ENCODE assay signal across 10 cellular contexts in the genomic region with DNA sequence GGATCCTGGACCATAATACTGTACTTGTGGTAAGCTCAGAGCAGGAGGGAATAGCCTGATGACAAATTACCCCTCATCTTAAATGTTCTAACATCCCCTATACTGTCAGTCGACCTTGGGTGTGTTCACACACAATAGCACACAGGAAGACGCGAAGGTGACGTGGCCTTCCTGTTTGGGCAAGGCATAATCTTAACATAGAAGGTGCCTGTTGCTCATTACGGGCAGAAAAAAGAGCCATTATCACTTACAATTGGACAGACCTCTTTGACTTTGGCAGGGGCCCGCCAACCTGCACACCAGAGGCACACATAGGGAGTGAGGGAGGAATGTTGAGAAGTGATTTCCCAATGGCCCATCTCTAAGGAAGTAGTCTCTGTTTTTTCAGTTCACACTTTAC.
DNase-seq lines count a peak whose midpoint lies in the region; ATAC-seq and TF ChIP-seq lines count a peak whose summit lies in the region.
"Had no signal": no experiment of that assay in that cellular context is flagged by ENCODE, and none has a peak within 500 bp of the region (broad histone marks: within the 10 kb centered on the region; RNA-seq: fewer than 3 reads in every experiment).

No MANE protein-coding gene starts in this region.

- intact Hi-C loops in activated T-helper 1 cell treated with anti-CD3 and anti-CD28 coated beads, Interleukin-12 subunit alpha, Interleukin-12 subunit beta, Interleukin-2, Interleukin-4 antibody, amounts not matched to agents 30 ng/mL and 10 ng/mL and 1 ng/mL, durations not matched to agents 14 hours and 24 hours and 36 hours (cut with micrococcal nuclease): no loop called here

- H3K36me3 Mint-ChIP-seq in activated T-helper 1 cell treated with anti-CD3 and anti-CD28 coated beads, Interleukin-12 subunit alpha, Interleukin-12 subunit beta, Interleukin-2, Interleukin-4 antibody, amounts not matched to agents 30 ng/mL and 10 ng/mL and 1 ng/mL, durations not matched to agents 14 hours and 24 hours and 36 hours (ENCODE audit: low read depth): peaks cover 8% of the 10 kb centered on the region
- H3K36me3 Mint-ChIP-seq in immature natural killer cell: peaks cover 9 to 16% (median 12%) of the 10 kb centered on the region in 3 donors

- ATAC-seq in GM19328 (IDR thresholded peaks at IDR 0.05; ENCODE audit: unreplicated experiment): no peak

- peak overlapping the region; percentile 33 for H3K27ac Mint-ChIP-seq in activated T-helper 1 cell treated with anti-CD3 and anti-CD28 coated beads, Interleukin-12 subunit alpha, Interleukin-12 subunit beta, Interleukin-2, Interleukin-4 antibody, amounts not matched to agents 30 ng/mL and 10 ng/mL and 1 ng/mL, durations not matched to agents 14 hours and 24 hours and 36 hours
- H3K27ac Mint-ChIP-seq in immature natural killer cell: peak overlapping the region; percentile 98 to 100 (median 99)

- peaks cover 4% of the 10 kb centered on the region for H3K9me3 Mint-ChIP-seq in activated T-helper 1 cell treated with anti-CD3 and anti-CD28 coated beads, Interleukin-12 subunit alpha, Interleukin-12 subunit beta, Interleukin-2, Interleukin-4 antibody, amounts not matched to agents 30 ng/mL and 10 ng/mL and 1 ng/mL, durations not matched to agents 14 hours and 24 hours and 36 hours
- peaks cover 0 to 5% (median 1%) of the 10 kb centered on the region in 6 donors for H3K9me3 Mint-ChIP-seq in immature natural killer cell

- TF ChIP-seq CTCF in GM13977 (IDR thresholded peaks at IDR 0.05; ENCODE audit: extremely low read depth, insufficient read depth, missing control alignments): no peak

- peaks cover 3% of the 10 kb centered on the region for H3K27me3 Mint-ChIP-seq in activated T-helper 1 cell treated with anti-CD3 and anti-CD28 coated beads, Interleukin-12 subunit alpha, Interleukin-12 subunit beta, Interleukin-2, Interleukin-4 antibody, amounts not matched to agents 30 ng/mL and 10 ng/mL and 1 ng/mL, durations not matched to agents 14 hours and 24 hours and 36 hours (ENCODE audit: insufficient read depth)
- peaks cover 0 to 7% (median 6%) of the 10 kb centered on the region in 3 donors for H3K27me3 Mint-ChIP-seq in immature natural killer cell (ENCODE audit: low read depth in 3 of 3)

- peaks cover 21% of the 10 kb centered on the region for H3K4me1 Mint-ChIP-seq in activated T-helper 1 cell treated with anti-CD3 and anti-CD28 coated beads, Interleukin-12 subunit alpha, Interleukin-12 subunit beta, Interleukin-2, Interleukin-4 antibody, amounts not matched to agents 30 ng/mL and 10 ng/mL and 1 ng/mL, durations not matched to agents 14 hours and 24 hours and 36 hours (ENCODE audit: low read depth)
- peaks cover 82 to 93% of the 10 kb centered on the region in 2 donors for H3K4me1 Mint-ChIP-seq in immature natural killer cell

- no peak overlapping the region for H3K4me3 Mint-ChIP-seq in activated T-helper 1 cell treated with anti-CD3 and anti-CD28 coated beads, Interleukin-12 subunit alpha, Interleukin-12 subunit beta, Interleukin-2, Interleukin-4 antibody, amounts not matched to agents 30 ng/mL and 10 ng/mL and 1 ng/mL, durations not matched to agents 14 hours and 24 hours and 36 hours
- peak overlapping the region; percentile 64 to 81 (median 80) for H3K4me3 Mint-ChIP-seq in immature natural killer cell

- DNase-seq in T-helper 22 cell (ENCODE audit: low read depth) (peak; percentile 63), immature natural killer cell (peak; percentile 85 to 88 (median 88)), NCI-H748 treated with DMSO at 0.1 percent for 48 hours (lab: John Stamatoyannopoulos, UW) (no peak), Kasumi-1 (lab: John Stamatoyannopoulos, UW) (no peak), GM13977 (ENCODE audit: low spot score) (no peak)
- DNase-seq in activated T-helper 1 cell treated with anti-CD3 and anti-CD28 coated beads, Interleukin-12 subunit alpha, Interleukin-12 subunit beta, Interleukin-2, Interleukin-4 antibody, amounts not matched to agents 30 ng/mL and 10 ng/mL and 1 ng/mL, durations not matched to agents 14 hours and 24 hours and 36 hours (ENCODE audit: low spot score): peak; percentile 47
- DNase-seq in stimulated activated CD4-positive, alpha-beta T cell treated with anti-CD3 and anti-CD28 coated beads, TNF-alpha, amount 100 ng/mL, for 48 hours (ENCODE audit: low read depth in 3 of 3): peak in 2 of 3 donors; percentile 30
- DNase-seq: COR-L47, NCI-H1048 had no signal

- in situ Hi-C loops in GM13977 (cut with MboI; ENCODE audit: low pct_unique_long_range_greater_than_20kb, low sequenced_read_pairs, unreplicated experiment): no loop called here

Comparison
In these comparisons a context has a peak if more than half of its experiments do, and no peak if none do; other contexts are left out.
1. DNase-seq: peak in T-helper 22 cell (single experiment), activated T-helper 1 cell treated with anti-CD3 and anti-CD28 coated beads, Interleukin-12 subunit alpha, Interleukin-12 subunit beta, Interleukin-2, Interleukin-4 antibody, amounts not matched to agents 30 ng/mL and 10 ng/mL and 1 ng/mL, durations not matched to agents 14 hours and 24 hours and 36 hours (single experiment), immature natural killer cell (3 of 3) and stimulated activated CD4-positive, alpha-beta T cell treated with anti-CD3 and anti-CD28 coated beads, TNF-alpha, amount 100 ng/mL, for 48 hours (2 of 3); none in NCI-H748 treated with DMSO at 0.1 percent for 48 hours (single experiment), Kasumi-1 (0 of 2) and GM13977 (single experiment).